In genomic region chr2:43284967-43285366, GRCh38 we compare ENCODE assay signal across 21 cellular contexts. TPM values are rescaled to one million over a fixed set of nuclear protein-coding genes. Genes with fewer than 3 reads are reported as not detected.
A peak's percentile ranks its signal among the peaks of the same experiment; 100 is the strongest.
DNase-seq lines count a peak whose midpoint lies in the region; ATAC-seq, FAIRE-seq and TF ChIP-seq lines count a peak whose summit lies in the region.
"Had no signal": no experiment of that assay in that cellular context is flagged by ENCODE, and none has a peak within 500 bp of the region (broad histone marks: within the 10 kb centered on the region; RNA-seq: fewer than 3 reads in every experiment).

No MANE protein-coding gene starts in this region.

- no peaks in the 10 kb centered on the region for H3K27me3 Mint-ChIP-seq in activated naive CD4-positive, alpha-beta T cell treated with anti-CD3 and anti-CD28 coated beads for 36 hours (ENCODE audit: low read depth)
- H3K27me3 Mint-ChIP-seq: CD4-positive, CD25-positive, alpha-beta regulatory T cell; IgD-negative memory B cell had no signal

- H3K9ac ChIP-seq in BLaER1: no peak overlapping the region
- no peak overlapping the region for H3K9ac ChIP-seq in GM12878 (ENCODE audit: control insufficient read depth, insufficient read depth, low read length)

- SMC1A ChIA-PET in GM12878 (lab: Charles Lee; ENCODE audit: uncharacterized antibody, unreplicated experiment): interaction anchor here (1.1 to 1.6 kb wide), 3 partner anchors 9 to 200 kb away, joined by 3 read pairs; no protein-coding TSS in a partner anchor

- in situ Hi-C loops in GM12878 (cut with MboI): no loop called here

- no peak overlapping the region for H2AFZ ChIP-seq in GM12878 (ENCODE audit: control insufficient read depth, low read depth, low read length)

- RAD21 ChIA-PET in GM12878 (lab: Charles Lee; ENCODE audit: unreplicated experiment): no interaction called here

- H3K4me1 Mint-ChIP-seq in activated naive CD4-positive, alpha-beta T cell treated with anti-CD3 and anti-CD28 coated beads for 36 hours (ENCODE audit: low read depth): peaks cover 7% of the 10 kb centered on the region
- H3K4me1 Mint-ChIP-seq: CD8-positive, alpha-beta memory T cell; IgD-negative memory B cell had no signal

- CTCF ChIA-PET in GM12878 (lab: Yijun Ruan, JAX): no interaction called here
- CTCF ChIA-PET in activated naive CD4-positive, alpha-beta T cell treated with anti-CD3 and anti-CD28 coated beads for 36 hours (lab: Charles Lee): interaction anchor here (1.6 kb wide), 1 partner anchor 9 kb away, joined by 3 read pairs; no protein-coding TSS in a partner anchor

- DNase-seq in GM12878 (ENCODE audit: low read depth, low spot score) (no peak), left colon (no peak), right lobe of liver (peak in 1 of 3 donors; percentile 61), RKO (ENCODE audit: low spot score) (no peak)
- DNase-seq in activated naive CD4-positive, alpha-beta T cell treated with anti-CD3 and anti-CD28 coated beads for 36 hours: no peak
- DNase-seq: 8988T; C1 segment of cervical spinal cord; CD4-positive, CD25-positive, alpha-beta regulatory T cell; CD8-positive, alpha-beta memory T cell; COR-L47; DMS 273 treated with DMSO at 0.1 percent for 48 hours; EL; GOT3; H7; HFFc6 had no signal

- H3K9me3 ChIP-seq in BLaER1 (peaks cover 54% of the 10 kb centered on the region), GM12878 (replicated peaks; ENCODE audit: control insufficient read depth, insufficient read depth, low read length) (peaks cover 37% of the 10 kb centered on the region), right lobe of liver (peaks cover 0 to 8% (median 0%) of the 10 kb centered on the region in 4 donors), gastroesophageal sphincter (peaks cover 0 to 10% (median 0%) of the 10 kb centered on the region in 3 donors)

- TF ChIP-seq EP300 in GM12878 (IDR thresholded peaks at IDR 0.05; ENCODE audit: borderline replicate concordance in 1 of 2, control insufficient read depth in 1 of 2, low read depth in 2 of 2, low read length in 2 of 2): no peak
- TF ChIP-seq EP300 in gastroesophageal sphincter (IDR thresholded peaks at IDR 0.05): no peak

- H3K4me1 ChIP-seq in BLaER1: no peaks in the 10 kb centered on the region
- no peaks in the 10 kb centered on the region for H3K4me1 ChIP-seq in GM12878 (ENCODE audit: control insufficient read depth, insufficient read depth, low read length)
- peaks cover 0 to 18% (median 2%) of the 10 kb centered on the region in 4 donors for H3K4me1 ChIP-seq in right lobe of liver
- no peaks in the 10 kb centered on the region for H3K4me1 ChIP-seq in gastroesophageal sphincter

- H3K4me3 ChIP-seq in BLaER1 (peak overlapping the region; percentile 36), GM12878 (no peak overlapping the region), right lobe of liver (no peak overlapping the region), gastroesophageal sphincter (no peak overlapping the region)

- H3K27ac ChIP-seq in BLaER1: no peak overlapping the region
- H3K27ac ChIP-seq in GM12878 (ENCODE audit: control insufficient read depth, insufficient read depth): no peak overlapping the region
- peak overlapping the region; percentile 12 to 74 (median 20) for H3K27ac ChIP-seq in right lobe of liver
- H3K27ac ChIP-seq in gastroesophageal sphincter: no peak overlapping the region

- intact Hi-C loops in GM12878 (cut with micrococcal nuclease; ENCODE audit: unreplicated experiment): no loop called here
- intact Hi-C loops in left colon (cut with DNase I, micrococcal nuclease): no loop called here
- intact Hi-C loops in right lobe of liver (cut with DNase I): no loop called here
- intact Hi-C loops in activated naive CD4-positive, alpha-beta T cell treated with anti-CD3 and anti-CD28 coated beads for 36 hours (cut with micrococcal nuclease): no loop called here

- no peak for FAIRE-seq in GM12878 (lab: Jason Lieb, UNC)
- FAIRE-seq: GM12891, HTR-8/SVneo had no signal

- TF ChIP-seq CTCF in GM12878 (IDR thresholded peaks at IDR 0.05 in 2 of 3, conservative IDR thresholded peaks at IDR 0.05 in 1 of 3; ENCODE audit: control insufficient read depth in 2 of 3, extremely low read depth in 1 of 3, insufficient read depth in 1 of 3, low read depth in 3 of 3, low read length in 3 of 3) (no peak), right lobe of liver (IDR thresholded peaks at IDR 0.05) (no peak), gastroesophageal sphincter (IDR thresholded peaks at IDR 0.05) (no peak)

- H3K27ac Mint-ChIP-seq in activated naive CD4-positive, alpha-beta T cell treated with anti-CD3 and anti-CD28 coated beads for 36 hours: no peak overlapping the region
- H3K27ac Mint-ChIP-seq: CD4-positive, CD25-positive, alpha-beta regulatory T cell; CD8-positive, alpha-beta memory T cell; HFFc6 had no signal

- H3K4me2 ChIP-seq in BLaER1 (no peak overlapping the region), GM12878 (ENCODE audit: control insufficient read depth, insufficient read depth) (no peak overlapping the region)

- no peak for TF ChIP-seq RAD21 in GM12878 (IDR thresholded peaks at IDR 0.05; ENCODE audit: insufficient read depth, low read depth, low read length)

- TF ChIP-seq POLR2A in GM12878 (IDR thresholded peaks at IDR 0.05; ENCODE audit: low read depth, low read length) (no peak), right lobe of liver (IDR thresholded peaks at IDR 0.05) (no peak), gastroesophageal sphincter (IDR thresholded peaks at IDR 0.05) (no peak)

- H4K20me1 ChIP-seq in BLaER1 (no peaks in the 10 kb centered on the region), GM12878 (ENCODE audit: control insufficient read depth, insufficient read depth) (no peaks in the 10 kb centered on the region)

- 93% methylated on average over 1 of the region's 1 CpG for WGBS in GM12878 (ENCODE audit: insufficient coverage, insufficient replicate concordance, low lambda C conversion rate, missing lambda C conversion rate)
- 60% methylated on average over 1 of the region's 1 CpG for WGBS in right lobe of liver (ENCODE audit: insufficient coverage, low coverage, low lambda C conversion rate, missing lambda C conversion rate)
- WGBS in gastroesophageal sphincter (ENCODE audit: low coverage in 1 of 2), 2 donors: 100% methylated on average over 1 of the region's 1 CpG; no CpG with 5 or more reads in 1 of the 2 donors

- H3K36me3 ChIP-seq in BLaER1: peaks cover 96% of the 10 kb centered on the region
- peaks cover 13 to 26% of the 10 kb centered on the region in 2 experiments for H3K36me3 ChIP-seq in GM12878 (ENCODE audit: control insufficient read depth in 2 of 2, insufficient read depth in 2 of 2, low read length in 1 of 2)
- H3K36me3 ChIP-seq in right lobe of liver: peaks cover 0 to 6% (median 0%) of the 10 kb centered on the region in 4 donors
- peaks cover 0 to 69% of the 10 kb centered on the region in 2 donors for H3K36me3 ChIP-seq in gastroesophageal sphincter

- POLR2A ChIA-PET in GM12878 (lab: Charles Lee): no interaction called here

- TSS peak; percentile 39 for BruUV-seq in GM12878 (replicated peaks; lab: Mats Ljungman, UMichigan)

- no peaks in the 10 kb centered on the region for H3K79me2 ChIP-seq in GM12878 (ENCODE audit: control insufficient read depth, insufficient read depth, low read length)

- no peak overlapping the region for H3K4me3 Mint-ChIP-seq in activated naive CD4-positive, alpha-beta T cell treated with anti-CD3 and anti-CD28 coated beads for 36 hours
- H3K4me3 Mint-ChIP-seq: CD4-positive, CD25-positive, alpha-beta regulatory T cell; HFFc6 had no signal

- H3K27me3 ChIP-seq in BLaER1 (no peaks in the 10 kb centered on the region), GM12878 (replicated peaks in 1 of 2; ENCODE audit: control insufficient read depth in 2 of 2, insufficient read depth in 2 of 2, low read length in 1 of 2) (no peaks in the 10 kb centered on the region), right lobe of liver (no peaks in the 10 kb centered on the region), gastroesophageal sphincter (no peaks in the 10 kb centered on the region)

- ATAC-seq in GM12878 (no peak), left colon (peak; percentile 48), right lobe of liver (peak; percentile 75 to 83 (median 82)), gastroesophageal sphincter (no peak)
- ATAC-seq: HCT116 had no signal

- H3K36me3 Mint-ChIP-seq in activated naive CD4-positive, alpha-beta T cell treated with anti-CD3 and anti-CD28 coated beads for 36 hours (ENCODE audit: low read depth): peaks cover 74% of the 10 kb centered on the region

- peaks cover 25% of the 10 kb centered on the region for H3K9me3 Mint-ChIP-seq in activated naive CD4-positive, alpha-beta T cell treated with anti-CD3 and anti-CD28 coated beads for 36 hours

TF ChIP-seq in GM12878, 131 proteins besides CTCF, POLR2A, EP300 and RAD21 (continues in another document):
- TF ChIP-seq RCOR1 (conservative IDR thresholded peaks at IDR 0.05; ENCODE audit: low read depth, low read length) (no peak), TBL1XR1 (IDR thresholded peaks at IDR 0.05; ENCODE audit: low read depth, low read length) (no peak), NRF1 (conservative IDR thresholded peaks at IDR 0.05; ENCODE audit: low read depth, low read length) (no peak)

RNA-seq across cellular contexts. Expression of gene ZFP36L2, which starts 58.6 kb away (rescaled TPM):
- 8.2 and 9.1 TPM in 2 replicates for total RNA-seq in GM12878 (2013; cell fraction: nucleolus; rRNA removed)
- total RNA-seq in GM12878 (2014; rRNA removed): 3.9 and 4.9 TPM in 2 replicates
- 4.0 and 4.3 TPM in 2 replicates for total RNA-seq in GM12878 (2014; rRNA removed; fragmentation: Illumina TruSeq; extraction: Trizol)
- total RNA-seq in GM12878 (2021): 58.0 and 64.9 TPM in 2 replicates
- 14.3 TPM for polyA plus RNA-seq in GM12878 (2011; ENCODE audit: low read depth)
- polyA plus RNA-seq in GM12878 (2011; rRNA removed): 12.8 and 16.0 TPM in 2 replicates
- 7.2 TPM in 2 replicates for polyA plus RNA-seq in GM12878 (2011; cell fraction: cytosol; rRNA removed)
- 16.1 and 27.5 TPM in 2 replicates for polyA plus RNA-seq in GM12878 (2011; cell fraction: nucleus; rRNA removed)
- 30.3 and 31.6 TPM in 2 replicates for polyA plus RNA-seq in GM12878 (2012)
- 17.4 and 22.0 TPM in 2 replicates for polyA plus RNA-seq in GM12878 (2014; fragmentation: Illumina TruSeq; extraction: Trizol)
- polyA plus RNA-seq in GM12878 (2014; fragmentation: Nextera tagmentation; extraction: Ambion mirVana): 10 to 100 TPM; 25.5 to 43.3 TPM
- polyA plus RNA-seq in GM12878 (2014; rRNA removed): 21.7 and 28.8 TPM in 2 replicates
- 10 to 100 TPM in 1 of 2 experiments, 1 to 10 TPM in 1; 8.8 to 54.6 TPM for polyA plus RNA-seq in GM12878 (2016; fragmentation: Nextera tagmentation; extraction: Ambion mirVana)
- polyA minus RNA-seq in GM12878 (2011; rRNA and poly(A)+ RNA removed): 4.1 and 5.2 TPM in 2 replicates
- polyA minus RNA-seq in GM12878 (2011; cell fraction: cytosol; rRNA and poly(A)+ RNA removed): 21.9 and 27.0 TPM in 2 replicates
- polyA minus RNA-seq in GM12878 (2011; cell fraction: nucleus; rRNA and poly(A)+ RNA removed): 9.4 and 21.8 TPM in 2 replicates
- 100 to 1,000 TPM; 199 to 250 TPM for total RNA-seq in left colon
- 10 to 100 TPM; 20.8 to 50.0 (median 33.6) TPM for total RNA-seq in right lobe of liver
- total RNA-seq in gastroesophageal sphincter: 10 to 100 TPM; 50.9 to 83.2 (median 73.4) TPM
- total RNA-seq in activated naive CD4-positive, alpha-beta T cell treated with anti-CD3 and anti-CD28 coated beads for 36 hours: 10 to 100 TPM; 37.3 to 38.4 TPM

Comparison
In these comparisons a context has a peak if more than half of its experiments do, and no peak if none do; other contexts are left out.
1. H3K27ac ChIP-seq: peak in right lobe of liver (3 of 3); none in BLaER1 (single experiment), GM12878 (single experiment) and gastroesophageal sphincter (0 of 4).
2. ATAC-seq: peak in left colon (single experiment) and right lobe of liver (4 of 4); none in GM12878 (single experiment) and gastroesophageal sphincter (single experiment).